In genomic region chr6:133171989-133172604, GRCh38 we compare ENCODE assay signal across 2 cellular contexts.
TF ChIP-seq lines count a peak whose summit lies in the region.

No MANE protein-coding gene starts in this region.

TF ChIP-seq in IMR-90, 13 proteins besides CTCF, POLR2A, EP300 and RAD21:
- no peak for TF ChIP-seq RCOR1 (IDR thresholded peaks at IDR 0.05; ENCODE audit: insufficient replicate concordance, low read length)
- no peak for TF ChIP-seq FOS (IDR thresholded peaks at IDR 0.05; ENCODE audit: low read depth, low read length)
- TF ChIP-seq CHD1 (IDR thresholded peaks at IDR 0.05; ENCODE audit: low read depth, low read length) = no peak

TF ChIP-seq in H1, 55 proteins besides CTCF, POLR2A, EP300 and RAD21:
- no peak for TF ChIP-seq CEBPB (IDR thresholded peaks at IDR 0.05; ENCODE audit: low read depth, low read length)
- TF ChIP-seq TAF1 (IDR thresholded peaks at IDR 0.05; ENCODE audit: low read depth, low read length) = no peak
- TF ChIP-seq RBBP5 (IDR thresholded peaks at IDR 0.05; ENCODE audit: borderline replicate concordance, low read depth, low read length) = no peak
- TF ChIP-seq BACH1 (IDR thresholded peaks at IDR 0.05; ENCODE audit: low read length) = no peak
- no peak for TF ChIP-seq ATF2 (IDR thresholded peaks at IDR 0.05; ENCODE audit: low read length)
- TF ChIP-seq GABPA (IDR thresholded peaks at IDR 0.05; ENCODE audit: borderline replicate concordance, insufficient read depth, low read length) = no peak
- no peak for TF ChIP-seq EGR1 (IDR thresholded peaks at IDR 0.05; ENCODE audit: borderline replicate concordance, low read depth, low read length)
- TF ChIP-seq GTF2F1 (IDR thresholded peaks at IDR 0.05; ENCODE audit: borderline replicate concordance, low read depth, low read length) = no peak
- no peak for TF ChIP-seq ZNF274 (IDR thresholded peaks at IDR 0.05; ENCODE audit: borderline replicate concordance, extremely low read depth, low read length)
- no peak for TF ChIP-seq RFX5 (IDR thresholded peaks at IDR 0.05; ENCODE audit: borderline replicate concordance, low read depth, low read length)
- no peak for TF ChIP-seq USF2 (IDR thresholded peaks at IDR 0.05; ENCODE audit: low read length)
- TF ChIP-seq EZH2 (IDR thresholded peaks at IDR 0.05; ENCODE audit: low read depth, low read length, severe bottlenecking) = no peak
- TF ChIP-seq ASH2L (IDR thresholded peaks at IDR 0.05; ENCODE audit: low read length) = no peak
- no peak for TF ChIP-seq TCF12 (IDR thresholded peaks at IDR 0.05; ENCODE audit: low read depth, low read length)
- no peak for TF ChIP-seq JUN (IDR thresholded peaks at IDR 0.05; ENCODE audit: low read depth, low read length)
- TF ChIP-seq CHD1 (IDR thresholded peaks at IDR 0.05; ENCODE audit: low read depth, low read length) = no peak
- TF ChIP-seq SRF (IDR thresholded peaks at IDR 0.05; ENCODE audit: low read depth, low read length) = no peak
TF ChIP-seq in H1: peak in this region for 0.
